ENCODE assay signal across 18 cellular contexts in genomic region chr3:11950576-11950975, GRCh38. TPM values are rescaled to one million over a fixed set of nuclear protein-coding genes. Genes with fewer than 3 reads are reported as not detected.
"Had no signal": no experiment of that assay in that cellular context is flagged by ENCODE, and none has a peak within 500 bp of the region (broad histone marks: within the 10 kb centered on the region; RNA-seq: fewer than 3 reads in every experiment).

No MANE protein-coding gene starts in this region.

- ATAC-seq: naive thymus-derived CD4-positive, alpha-beta T cell had no signal

- H3K27ac ChIP-seq: dorsolateral prefrontal cortex, neutrophil, right atrium auricular region, thyroid gland had no signal

- H3K9me3 ChIP-seq: neutrophil, right atrium auricular region, thyroid gland had no signal

- H3K4me3 ChIP-seq: dorsolateral prefrontal cortex, right atrium auricular region, smooth muscle cell, thyroid gland had no signal

- H3K27me3 ChIP-seq: dorsolateral prefrontal cortex, right atrium auricular region, thyroid gland had no signal

- FAIRE-seq: urothelium cell line had no signal

- DNase-seq: cortex of kidney; dorsolateral prefrontal cortex; effector memory CD4-positive, alpha-beta T cell; erythroblast; foreskin melanocyte; head of caudate nucleus; hippocampal formation; mesendoderm; naive thymus-derived CD4-positive, alpha-beta T cell; stimulated activated CD4-positive, alpha-beta T cell treated with anti-CD3 and anti-CD28 coated beads, Interleukin-2, amount 100 ng/mL, for 48 hours; stimulated activated naive CD4-positive, alpha-beta T cell treated with Interleukin-2 at 50 U/mL for 16 hours; thyroid gland had no signal

- H3K36me3 ChIP-seq: neutrophil, right atrium auricular region, thyroid gland had no signal

- H3K4me1 ChIP-seq: right atrium auricular region, thyroid gland had no signal

RNA-seq across cellular contexts. Expression of gene SYN2, which starts 53.6 kb away (rescaled TPM):
- total RNA-seq: liver, osteoblast had no signal
- polyA plus RNA-seq: naive thymus-derived CD4-positive, alpha-beta T cell had no signal
